Comparison of ENCODE assay signal across 18 cellular contexts in genomic region chr5:113147537-113147936, GRCh38.
"Had no signal": no experiment of that assay in that cellular context is flagged by ENCODE, and none has a peak within 500 bp of the region (broad histone marks: within the 10 kb centered on the region; RNA-seq: fewer than 3 reads in every experiment).

No MANE protein-coding gene starts in this region.

- DNase-seq: activated B cell treated with CpG ODN at 0.5 μM for 24 hours; activated CD4-positive, alpha-beta T cell treated with anti-CD3 and anti-CD28 coated beads, Interleukin-2, amount 10 ng/mL, durations not matched to agents 7 days and 5 days; activated CD8-positive, alpha-beta memory T cell treated with anti-CD3 and anti-CD28 coated beads, Interleukin-2, amount 50 U/mL, for 48 hours; activated gamma-delta T cell treated with Interleukin-2 at 50 U/mL for 16 hours; activated naive CD8-positive, alpha-beta T cell treated with anti-CD3 and anti-CD28 coated beads for 36 hours; activated T-cell treated with anti-CD3 and anti-CD28 coated beads, Interleukin-2, amount 50 U/mL, for 72 hours; aorta; islet precursor cell; left lung; natural killer cell; nucleus accumbens; psoas muscle; right lobe of liver; stimulated activated CD4-positive, alpha-beta T cell treated with anti-CD3 and anti-CD28 coated beads, Interleukin-1b, Interleukin-23, amount 100 ng/mL, for 48 hours; stimulated activated naive CD8-positive, alpha-beta T cell treated with anti-CD3 and anti-CD28 coated beads, Interleukin-15, amount 100 ng/mL, for 72 hours; T-helper 17 cell; testis; upper lobe of left lung had no signal

- H3K4me1 Mint-ChIP-seq: activated B cell treated with CpG ODN at 0.5 μM for 24 hours; activated CD4-positive, alpha-beta T cell treated with anti-CD3 and anti-CD28 coated beads, Interleukin-2, amount 10 ng/mL, durations not matched to agents 7 days and 5 days; activated naive CD8-positive, alpha-beta T cell treated with anti-CD3 and anti-CD28 coated beads for 36 hours; natural killer cell; T-helper 17 cell had no signal

- H3K9me3 ChIP-seq: left lung, psoas muscle, right lobe of liver, testis, upper lobe of left lung had no signal

- ATAC-seq: activated T-cell treated with anti-CD3 and anti-CD28 coated beads, Interleukin-2, amount 50 U/mL, for 72 hours; natural killer cell; right lobe of liver; stimulated activated naive CD8-positive, alpha-beta T cell treated with anti-CD3 and anti-CD28 coated beads, Interleukin-15, amount 100 ng/mL, for 72 hours; T-helper 17 cell had no signal

- H3K27me3 Mint-ChIP-seq: activated naive CD8-positive, alpha-beta T cell treated with anti-CD3 and anti-CD28 coated beads for 36 hours; stimulated activated naive CD8-positive, alpha-beta T cell treated with anti-CD3 and anti-CD28 coated beads, Interleukin-15, amount 100 ng/mL, for 72 hours; T-helper 17 cell had no signal

- H3K27ac Mint-ChIP-seq: activated B cell treated with CpG ODN at 0.5 μM for 24 hours; activated CD4-positive, alpha-beta T cell treated with anti-CD3 and anti-CD28 coated beads, Interleukin-2, amount 10 ng/mL, durations not matched to agents 7 days and 5 days; activated naive CD8-positive, alpha-beta T cell treated with anti-CD3 and anti-CD28 coated beads for 36 hours; activated T-cell treated with anti-CD3 and anti-CD28 coated beads, Interleukin-2, amount 50 U/mL, for 72 hours; natural killer cell; stimulated activated naive CD8-positive, alpha-beta T cell treated with anti-CD3 and anti-CD28 coated beads, Interleukin-15, amount 100 ng/mL, for 72 hours; T-helper 17 cell had no signal

- H3K4me1 ChIP-seq: left lung, psoas muscle, right lobe of liver, upper lobe of left lung had no signal

- H3K4me3 ChIP-seq: left lung, psoas muscle, right lobe of liver, testis, upper lobe of left lung had no signal

- H3K27me3 ChIP-seq: left lung, right lobe of liver, testis, upper lobe of left lung had no signal

- H3K4me3 Mint-ChIP-seq: activated B cell treated with CpG ODN at 0.5 μM for 24 hours; activated CD4-positive, alpha-beta T cell treated with anti-CD3 and anti-CD28 coated beads, Interleukin-2, amount 10 ng/mL, durations not matched to agents 7 days and 5 days; activated naive CD8-positive, alpha-beta T cell treated with anti-CD3 and anti-CD28 coated beads for 36 hours; activated T-cell treated with anti-CD3 and anti-CD28 coated beads, Interleukin-2, amount 50 U/mL, for 72 hours; natural killer cell; stimulated activated naive CD8-positive, alpha-beta T cell treated with anti-CD3 and anti-CD28 coated beads, Interleukin-15, amount 100 ng/mL, for 72 hours; T-helper 17 cell had no signal

- H3K36me3 ChIP-seq: left lung, upper lobe of left lung had no signal

- H3K9me3 Mint-ChIP-seq: activated B cell treated with CpG ODN at 0.5 μM for 24 hours; activated CD4-positive, alpha-beta T cell treated with anti-CD3 and anti-CD28 coated beads, Interleukin-2, amount 10 ng/mL, durations not matched to agents 7 days and 5 days; activated naive CD8-positive, alpha-beta T cell treated with anti-CD3 and anti-CD28 coated beads for 36 hours; activated T-cell treated with anti-CD3 and anti-CD28 coated beads, Interleukin-2, amount 50 U/mL, for 72 hours; natural killer cell; stimulated activated naive CD8-positive, alpha-beta T cell treated with anti-CD3 and anti-CD28 coated beads, Interleukin-15, amount 100 ng/mL, for 72 hours had no signal

- H3K27ac ChIP-seq: left lung, psoas muscle, right lobe of liver, testis, upper lobe of left lung had no signal

- H3K36me3 Mint-ChIP-seq: activated naive CD8-positive, alpha-beta T cell treated with anti-CD3 and anti-CD28 coated beads for 36 hours; natural killer cell had no signal
